Comparison of ENCODE assay signal across 18 cellular contexts in the genomic region with DNA sequence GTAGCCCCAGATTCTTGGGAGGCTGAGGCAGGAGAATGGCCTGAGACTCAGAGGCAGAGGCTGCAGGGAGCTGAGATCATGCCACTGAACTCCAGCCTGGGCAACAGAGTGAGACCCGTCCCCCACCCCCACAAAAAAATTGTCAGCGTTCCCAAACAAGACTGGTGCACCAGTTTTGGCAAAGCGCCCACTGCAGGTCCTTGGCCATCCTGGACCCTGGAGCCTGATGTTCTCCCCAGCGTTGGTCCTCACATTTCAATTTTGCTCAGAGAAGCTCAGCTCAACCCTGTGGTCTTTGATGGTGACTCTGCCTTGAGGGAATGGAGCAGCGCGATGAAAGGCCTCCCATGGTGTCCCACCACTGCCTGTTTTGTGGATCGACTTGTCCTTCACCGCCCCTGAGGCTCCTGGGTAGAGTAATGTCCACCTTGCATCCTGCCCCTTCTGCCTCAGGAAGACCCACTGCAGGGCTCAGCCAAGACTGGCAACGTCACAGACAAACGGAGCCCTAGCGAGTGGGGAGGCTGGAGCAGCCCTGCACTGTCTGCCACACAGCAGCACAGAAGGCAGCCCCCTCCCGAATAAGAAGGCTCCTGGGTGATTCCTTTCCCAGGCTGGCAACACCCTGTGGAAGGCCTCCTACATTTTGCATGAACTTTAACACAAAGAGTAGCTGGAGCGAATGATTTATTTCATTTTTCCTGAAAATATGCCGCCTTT.
"Had no signal": no experiment of that assay in that cellular context is flagged by ENCODE, and none has a peak within 500 bp of the region (broad histone marks: within the 10 kb centered on the region; RNA-seq: fewer than 3 reads in every experiment).

No MANE protein-coding gene starts in this region.

- H3K27me3 Mint-ChIP-seq: dendritic cell treated with granulocyte-macrophage colony-stimulating factor and Interleukin-4, amounts not matched to agents 40 ng/mL and 50 ng/mL, for 4 days; effector memory CD8-positive, alpha-beta T cell; naive thymus-derived CD4-positive, alpha-beta T cell had no signal

- H3K4me3 Mint-ChIP-seq: dendritic cell treated with granulocyte-macrophage colony-stimulating factor and Interleukin-4, amounts not matched to agents 40 ng/mL and 50 ng/mL, for 4 days; effector memory CD8-positive, alpha-beta T cell; immature natural killer cell; naive thymus-derived CD4-positive, alpha-beta T cell had no signal

- H3K27ac Mint-ChIP-seq: dendritic cell treated with granulocyte-macrophage colony-stimulating factor and Interleukin-4, amounts not matched to agents 40 ng/mL and 50 ng/mL, for 4 days; effector memory CD8-positive, alpha-beta T cell; immature natural killer cell; naive thymus-derived CD4-positive, alpha-beta T cell had no signal

- ATAC-seq: effector memory CD8-positive, alpha-beta T cell; foreskin keratinocyte; gastroesophageal sphincter; heart right ventricle; left cardiac atrium; left lung; left ventricle myocardium superior; lower lobe of right lung; naive thymus-derived CD4-positive, alpha-beta T cell had no signal

- H3K36me3 ChIP-seq: colonic mucosa, esophagus muscularis mucosa, gastroesophageal sphincter, heart right ventricle, left lung, lower lobe of right lung had no signal

- H3K9me3 Mint-ChIP-seq: dendritic cell treated with granulocyte-macrophage colony-stimulating factor and Interleukin-4, amounts not matched to agents 40 ng/mL and 50 ng/mL, for 4 days had no signal

- H3K4me3 ChIP-seq: colonic mucosa, esophagus muscularis mucosa, gastroesophageal sphincter, heart right ventricle, left lung, lower lobe of right lung had no signal

- H3K4me1 Mint-ChIP-seq: immature natural killer cell; naive thymus-derived CD4-positive, alpha-beta T cell had no signal

- H3K27ac ChIP-seq: colonic mucosa, esophagus muscularis mucosa, foreskin keratinocyte, gastroesophageal sphincter, heart right ventricle, left lung, lower lobe of right lung had no signal

- H3K9me3 ChIP-seq: colonic mucosa, esophagus muscularis mucosa, gastroesophageal sphincter, heart right ventricle, left lung, lower lobe of right lung had no signal

- DNase-seq: colonic mucosa; cortex of kidney; effector CD8-positive, alpha-beta T cell; effector memory CD8-positive, alpha-beta T cell; foreskin keratinocyte; heart right ventricle; hippocampal formation; immature natural killer cell; left cardiac atrium; left lung; left ventricle myocardium superior; lower lobe of right lung; mesenchymal stem cell; midbrain; naive thymus-derived CD4-positive, alpha-beta T cell had no signal

- H3K27me3 ChIP-seq: colonic mucosa, foreskin keratinocyte had no signal

- H3K36me3 Mint-ChIP-seq: immature natural killer cell; naive thymus-derived CD4-positive, alpha-beta T cell had no signal

- H3K4me1 ChIP-seq: colonic mucosa, esophagus muscularis mucosa, foreskin keratinocyte, gastroesophageal sphincter, heart right ventricle, left lung, lower lobe of right lung had no signal
